ENCODE assay signal across 1 cellular context in the genomic region with DNA sequence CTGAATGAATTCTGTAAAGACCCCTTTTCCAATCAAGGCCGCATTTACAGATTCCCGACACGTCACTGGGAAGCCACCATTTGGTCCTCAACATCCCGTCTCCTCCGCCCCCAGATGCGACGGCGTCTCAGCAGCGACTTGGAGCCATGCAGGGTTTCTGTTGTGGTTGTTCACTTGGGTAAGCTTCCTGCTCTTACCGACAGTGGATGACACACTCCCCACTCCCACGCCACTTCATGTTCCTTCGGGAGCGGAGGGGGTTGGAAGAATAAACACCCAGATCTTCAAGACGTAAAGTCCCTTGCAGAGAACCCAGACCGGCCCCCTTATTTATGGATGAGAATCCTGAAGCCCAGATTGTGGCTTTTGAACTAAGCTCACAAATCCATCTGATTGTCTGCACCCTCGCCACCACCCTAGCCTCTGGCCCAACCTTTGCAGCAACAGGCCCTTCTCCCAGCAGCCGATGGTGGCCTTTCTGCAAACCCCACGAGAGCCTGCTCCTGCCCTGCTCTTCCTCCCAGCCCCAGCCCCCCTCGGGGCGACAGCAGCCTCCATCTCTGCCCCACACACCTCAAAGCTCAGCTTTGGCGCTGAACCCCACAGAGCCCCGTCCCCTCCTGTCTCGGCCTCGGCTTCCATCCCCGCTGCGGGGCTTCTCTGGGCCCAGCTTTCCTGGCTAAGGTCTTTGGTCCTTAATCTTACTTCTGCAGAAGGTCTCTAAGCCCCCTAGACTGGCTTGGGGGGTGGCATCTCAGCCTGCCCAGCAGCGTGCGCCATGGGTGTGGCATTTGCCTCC.
TF ChIP-seq lines count a peak whose summit lies in the region.

No MANE protein-coding gene starts in this region.

TF ChIP-seq in WTC11, 78 proteins besides CTCF, POLR2A, EP300 and RAD21 (continued from another document):
- TF ChIP-seq, protein P1, sequence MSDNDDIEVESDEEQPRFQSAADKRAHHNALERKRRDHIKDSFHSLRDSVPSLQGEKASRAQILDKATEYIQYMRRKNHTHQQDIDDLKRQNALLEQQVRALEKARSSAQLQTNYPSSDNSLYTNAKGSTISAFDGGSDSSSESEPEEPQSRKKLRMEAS (CRISPR knock-in tag; IDR thresholded peaks at IDR 0.05), result no peak
- TF ChIP-seq ZNF219 (CRISPR knock-in tag; IDR thresholded peaks at IDR 0.05; ENCODE audit: borderline replicate concordance) (no peak), CBFB (CRISPR knock-in tag; IDR thresholded peaks at IDR 0.05; ENCODE audit: low read depth) (no peak), CREB1 (CRISPR knock-in tag; IDR thresholded peaks at IDR 0.05) (no peak), ZNF671 (CRISPR knock-in tag; IDR thresholded peaks at IDR 0.05) (no peak), ZNF416 (CRISPR knock-in tag; IDR thresholded peaks at IDR 0.05) (no peak), ZNF232 (CRISPR knock-in tag; IDR thresholded peaks at IDR 0.05) (no peak), ZNF138 (CRISPR knock-in tag; conservative IDR thresholded peaks at IDR 0.05) (no peak), SOX15 (CRISPR knock-in tag; IDR thresholded peaks at IDR 0.05) (no peak)
- TF ChIP-seq, protein P2, sequence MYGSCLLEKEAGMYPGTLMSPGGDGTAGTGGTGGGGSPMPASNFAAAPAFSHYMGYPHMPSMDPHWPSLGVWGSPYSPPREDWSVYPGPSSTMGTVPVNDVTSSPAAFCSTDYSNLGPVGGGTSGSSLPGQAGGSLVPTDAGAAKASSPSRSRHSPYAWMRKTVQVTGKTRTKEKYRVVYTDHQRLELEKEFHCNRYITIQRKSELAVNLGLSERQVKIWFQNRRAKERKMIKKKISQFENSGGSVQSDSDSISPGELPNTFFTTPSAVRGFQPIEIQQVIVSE (CRISPR knock-in tag; IDR thresholded peaks at IDR 0.05; ENCODE audit: borderline replicate concordance), result no peak
- TF ChIP-seq, protein P3, sequence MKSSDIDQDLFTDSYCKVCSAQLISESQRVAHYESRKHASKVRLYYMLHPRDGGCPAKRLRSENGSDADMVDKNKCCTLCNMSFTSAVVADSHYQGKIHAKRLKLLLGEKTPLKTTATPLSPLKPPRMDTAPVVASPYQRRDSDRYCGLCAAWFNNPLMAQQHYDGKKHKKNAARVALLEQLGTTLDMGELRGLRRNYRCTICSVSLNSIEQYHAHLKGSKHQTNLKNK (CRISPR knock-in tag; IDR thresholded peaks at IDR 0.05), result no peak
- TF ChIP-seq, protein P4, sequence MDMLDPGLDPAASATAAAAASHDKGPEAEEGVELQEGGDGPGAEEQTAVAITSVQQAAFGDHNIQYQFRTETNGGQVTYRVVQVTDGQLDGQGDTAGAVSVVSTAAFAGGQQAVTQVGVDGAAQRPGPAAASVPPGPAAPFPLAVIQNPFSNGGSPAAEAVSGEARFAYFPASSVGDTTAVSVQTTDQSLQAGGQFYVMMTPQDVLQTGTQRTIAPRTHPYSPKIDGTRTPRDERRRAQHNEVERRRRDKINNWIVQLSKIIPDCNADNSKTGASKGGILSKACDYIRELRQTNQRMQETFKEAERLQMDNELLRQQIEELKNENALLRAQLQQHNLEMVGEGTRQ (CRISPR knock-in tag; IDR thresholded peaks at IDR 0.05), result no peak
- TF ChIP-seq, protein P5, sequence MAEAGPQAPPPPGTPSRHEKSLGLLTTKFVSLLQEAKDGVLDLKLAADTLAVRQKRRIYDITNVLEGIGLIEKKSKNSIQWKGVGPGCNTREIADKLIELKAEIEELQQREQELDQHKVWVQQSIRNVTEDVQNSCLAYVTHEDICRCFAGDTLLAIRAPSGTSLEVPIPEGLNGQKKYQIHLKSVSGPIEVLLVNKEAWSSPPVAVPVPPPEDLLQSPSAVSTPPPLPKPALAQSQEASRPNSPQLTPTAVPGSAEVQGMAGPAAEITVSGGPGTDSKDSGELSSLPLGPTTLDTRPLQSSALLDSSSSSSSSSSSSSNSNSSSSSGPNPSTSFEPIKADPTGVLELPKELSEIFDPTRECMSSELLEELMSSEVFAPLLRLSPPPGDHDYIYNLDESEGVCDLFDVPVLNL (CRISPR knock-in tag; IDR thresholded peaks at IDR 0.05; ENCODE audit: borderline replicate concordance, low read depth), result no peak
- TF ChIP-seq, protein P6, sequence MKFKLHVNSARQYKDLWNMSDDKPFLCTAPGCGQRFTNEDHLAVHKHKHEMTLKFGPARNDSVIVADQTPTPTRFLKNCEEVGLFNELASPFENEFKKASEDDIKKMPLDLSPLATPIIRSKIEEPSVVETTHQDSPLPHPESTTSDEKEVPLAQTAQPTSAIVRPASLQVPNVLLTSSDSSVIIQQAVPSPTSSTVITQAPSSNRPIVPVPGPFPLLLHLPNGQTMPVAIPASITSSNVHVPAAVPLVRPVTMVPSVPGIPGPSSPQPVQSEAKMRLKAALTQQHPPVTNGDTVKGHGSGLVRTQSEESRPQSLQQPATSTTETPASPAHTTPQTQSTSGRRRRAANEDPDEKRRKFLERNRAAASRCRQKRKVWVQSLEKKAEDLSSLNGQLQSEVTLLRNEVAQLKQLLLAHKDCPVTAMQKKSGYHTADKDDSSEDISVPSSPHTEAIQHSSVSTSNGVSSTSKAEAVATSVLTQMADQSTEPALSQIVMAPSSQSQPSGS (CRISPR knock-in tag; IDR thresholded peaks at IDR 0.05; ENCODE audit: borderline replicate concordance, low read depth), result no peak
- TF ChIP-seq, protein P7, sequence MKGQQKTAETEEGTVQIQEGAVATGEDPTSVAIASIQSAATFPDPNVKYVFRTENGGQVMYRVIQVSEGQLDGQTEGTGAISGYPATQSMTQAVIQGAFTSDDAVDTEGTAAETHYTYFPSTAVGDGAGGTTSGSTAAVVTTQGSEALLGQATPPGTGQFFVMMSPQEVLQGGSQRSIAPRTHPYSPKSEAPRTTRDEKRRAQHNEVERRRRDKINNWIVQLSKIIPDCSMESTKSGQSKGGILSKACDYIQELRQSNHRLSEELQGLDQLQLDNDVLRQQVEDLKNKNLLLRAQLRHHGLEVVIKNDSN (CRISPR knock-in tag; IDR thresholded peaks at IDR 0.05), result no peak
